ENCODE assay signal across 7 cellular contexts in genomic region chr6:107491791-107492674, GRCh38. TPM values are rescaled to one million over a fixed set of nuclear protein-coding genes. Genes with fewer than 3 reads are reported as not detected.
DNase-seq lines count a peak whose midpoint lies in the region; ATAC-seq and TF ChIP-seq lines count a peak whose summit lies in the region.

No MANE protein-coding gene starts in this region.

- CTCF ChIA-PET in HEK293T (lab: Yijun Ruan, JAX): interaction anchor here (0.6 to 0.9 kb wide), 2 partner anchors 33 to 224 kb away, joined by 3 to 6 read pairs; partner anchors contain the start of gene PDSS2
- CTCF ChIA-PET in activated CD8-positive, alpha-beta T cell treated with anti-CD3 and anti-CD28 coated beads, Interleukin-2, amount 10 ng/mL, durations not matched to agents 7 days and 5 days (lab: Charles Lee): interaction anchor here (0.9 to 4.8 kb wide), 5 partner anchors 8 to 174 kb away, joined by 3 to 19 read pairs (median 7); partner anchors contain the start of gene PDSS2

- no peak for ATAC-seq in activated CD8-positive, alpha-beta T cell treated with anti-CD3 and anti-CD28 coated beads, Interleukin-2, amount 10 ng/mL, durations not matched to agents 7 days and 5 days
- ATAC-seq in stimulated activated memory B cell treated with anti-CD40 and anti-IgM and Interleukin-4, amounts not matched to agents 10 μg/mL and 1 μg/mL and 100 μg/mL, for 72 hours: no peak
- no peak for ATAC-seq in GM18519 (IDR thresholded peaks at IDR 0.05; ENCODE audit: low FRiP score, unreplicated experiment)

- H3K27ac Mint-ChIP-seq in activated CD8-positive, alpha-beta T cell treated with anti-CD3 and anti-CD28 coated beads, Interleukin-2, amount 10 ng/mL, durations not matched to agents 7 days and 5 days: no peak overlapping the region
- peak overlapping the region; percentile 71 for H3K27ac Mint-ChIP-seq in stimulated activated memory B cell treated with anti-CD40 and anti-IgM and Interleukin-4, amounts not matched to agents 10 μg/mL and 1 μg/mL and 100 μg/mL, for 72 hours

- POLR2A ChIA-PET in HEK293T (lab: Yijun Ruan, JAX): interaction anchor here (2.0 to 11.4 kb wide), 2 partner anchors 32 to 176 kb away, joined by 6 to 78 read pairs; partner anchors contain the start of gene PDSS2
- POLR2A ChIA-PET in activated CD8-positive, alpha-beta T cell treated with anti-CD3 and anti-CD28 coated beads, Interleukin-2, amount 10 ng/mL, durations not matched to agents 7 days and 5 days (lab: Charles Lee): interaction anchor here (0.6 to 1.1 kb wide), 3 partner anchors 33 to 465 kb away, joined by 3 to 4 read pairs (median 4); partner anchors contain the start of gene PDSS2

- peak overlapping the region; percentile 88 for H3K27ac ChIP-seq in left ventricle myocardium inferior (replicated peaks)

- H3K4me1 Mint-ChIP-seq in activated CD8-positive, alpha-beta T cell treated with anti-CD3 and anti-CD28 coated beads, Interleukin-2, amount 10 ng/mL, durations not matched to agents 7 days and 5 days (ENCODE audit: low read depth): peaks cover 28% of the 10 kb centered on the region
- peaks cover 26% of the 10 kb centered on the region for H3K4me1 Mint-ChIP-seq in stimulated activated memory B cell treated with anti-CD40 and anti-IgM and Interleukin-4, amounts not matched to agents 10 μg/mL and 1 μg/mL and 100 μg/mL, for 72 hours

- TF ChIP-seq CTCF in left ventricle myocardium inferior (IDR thresholded peaks at IDR 0.05; ENCODE audit: borderline replicate concordance): no peak

- DNase-seq in HEK293T (ENCODE audit: extremely low spot score) (no peak), left ventricle myocardium inferior (peak; percentile 64), NOMO-1 treated with dmso at 0.1 percent for 144 hours (lab: John Stamatoyannopoulos, UW; ENCODE audit: unreplicated experiment) (no peak), HUDEP-2 (lab: John Stamatoyannopoulos, UW; ENCODE audit: unreplicated experiment in 76 of 76) (no peak)
- DNase-seq in activated CD8-positive, alpha-beta T cell treated with anti-CD3 and anti-CD28 coated beads, Interleukin-2, amount 10 ng/mL, durations not matched to agents 7 days and 5 days: no peak

- H3K4me3 Mint-ChIP-seq in activated CD8-positive, alpha-beta T cell treated with anti-CD3 and anti-CD28 coated beads, Interleukin-2, amount 10 ng/mL, durations not matched to agents 7 days and 5 days: peak overlapping the region; percentile 81
- peak overlapping the region; percentile 86 for H3K4me3 Mint-ChIP-seq in stimulated activated memory B cell treated with anti-CD40 and anti-IgM and Interleukin-4, amounts not matched to agents 10 μg/mL and 1 μg/mL and 100 μg/mL, for 72 hours

- peaks cover 86% of the 10 kb centered on the region for H3K4me1 ChIP-seq in left ventricle myocardium inferior

- H3K36me3 Mint-ChIP-seq in activated CD8-positive, alpha-beta T cell treated with anti-CD3 and anti-CD28 coated beads, Interleukin-2, amount 10 ng/mL, durations not matched to agents 7 days and 5 days (ENCODE audit: low read depth): no peaks in the 10 kb centered on the region
- H3K36me3 Mint-ChIP-seq in stimulated activated memory B cell treated with anti-CD40 and anti-IgM and Interleukin-4, amounts not matched to agents 10 μg/mL and 1 μg/mL and 100 μg/mL, for 72 hours: no peaks in the 10 kb centered on the region

- H3K27me3 ChIP-seq in left ventricle myocardium inferior (ENCODE audit: low read depth): no peaks in the 10 kb centered on the region

- peak overlapping the region; percentile 93 for H3K4me3 ChIP-seq in left ventricle myocardium inferior

- peaks cover 55% of the 10 kb centered on the region for H3K27me3 Mint-ChIP-seq in activated CD8-positive, alpha-beta T cell treated with anti-CD3 and anti-CD28 coated beads, Interleukin-2, amount 10 ng/mL, durations not matched to agents 7 days and 5 days (ENCODE audit: low read depth)
- H3K27me3 Mint-ChIP-seq in stimulated activated memory B cell treated with anti-CD40 and anti-IgM and Interleukin-4, amounts not matched to agents 10 μg/mL and 1 μg/mL and 100 μg/mL, for 72 hours: peaks cover 20% of the 10 kb centered on the region

- no peaks in the 10 kb centered on the region for H3K9me3 ChIP-seq in left ventricle myocardium inferior (replicated peaks)

- H3K36me3 ChIP-seq in left ventricle myocardium inferior: no peaks in the 10 kb centered on the region

- no peaks in the 10 kb centered on the region for H3K9me3 Mint-ChIP-seq in activated CD8-positive, alpha-beta T cell treated with anti-CD3 and anti-CD28 coated beads, Interleukin-2, amount 10 ng/mL, durations not matched to agents 7 days and 5 days (ENCODE audit: insufficient read depth)
- no peaks in the 10 kb centered on the region for H3K9me3 Mint-ChIP-seq in stimulated activated memory B cell treated with anti-CD40 and anti-IgM and Interleukin-4, amounts not matched to agents 10 μg/mL and 1 μg/mL and 100 μg/mL, for 72 hours

- intact Hi-C loops in left ventricle myocardium inferior (cut with micrococcal nuclease): no loop called here

TF ChIP-seq in HEK293T, 16 proteins besides CTCF, POLR2A, EP300 and RAD21:
- TF ChIP-seq L3MBTL2 (conservative IDR thresholded peaks at IDR 0.05) (no peak), ARNT (IDR thresholded peaks at IDR 0.05) (no peak), SP1 (IDR thresholded peaks at IDR 0.05) (no peak), PKNOX1 (IDR thresholded peaks at IDR 0.05) (peak; percentile 93), CTBP1 (IDR thresholded peaks at IDR 0.05; ENCODE audit: borderline replicate concordance) (peak; percentile 58; the same call in 1 of the 2 replicates)

RNA-seq across cellular contexts. Expression of gene SOBP, which starts 2.1 kb away (rescaled TPM):
- total RNA-seq in activated CD8-positive, alpha-beta T cell treated with anti-CD3 and anti-CD28 coated beads, Interleukin-2, amount 10 ng/mL, durations not matched to agents 7 days and 5 days: 1 to 10 TPM; 1.0 to 1.2 TPM
- 22.9 TPM for total RNA-seq in left ventricle myocardium inferior

RNA-seq across cellular contexts. Expression of gene PDSS2, which starts 32.7 kb away (rescaled TPM):
- 10 to 100 TPM; 14.2 to 14.6 TPM for total RNA-seq in activated CD8-positive, alpha-beta T cell treated with anti-CD3 and anti-CD28 coated beads, Interleukin-2, amount 10 ng/mL, durations not matched to agents 7 days and 5 days
- total RNA-seq in left ventricle myocardium inferior: 19.7 TPM

Comparison
In these comparisons a context has a peak if more than half of its experiments do, and no peak if none do; other contexts are left out.
1. RNA of gene SOBP, which starts 2.1 kb away (total RNA-seq): 22.9 TPM in left ventricle myocardium inferior (single experiment); 1.0 to 1.2 TPM in activated CD8-positive, alpha-beta T cell treated with anti-CD3 and anti-CD28 coated beads, Interleukin-2, amount 10 ng/mL, durations not matched to agents 7 days and 5 days; every median in the first group is over 10 times any median in the second.